24 cellular contexts compared by ENCODE assay signal in the genomic region with DNA sequence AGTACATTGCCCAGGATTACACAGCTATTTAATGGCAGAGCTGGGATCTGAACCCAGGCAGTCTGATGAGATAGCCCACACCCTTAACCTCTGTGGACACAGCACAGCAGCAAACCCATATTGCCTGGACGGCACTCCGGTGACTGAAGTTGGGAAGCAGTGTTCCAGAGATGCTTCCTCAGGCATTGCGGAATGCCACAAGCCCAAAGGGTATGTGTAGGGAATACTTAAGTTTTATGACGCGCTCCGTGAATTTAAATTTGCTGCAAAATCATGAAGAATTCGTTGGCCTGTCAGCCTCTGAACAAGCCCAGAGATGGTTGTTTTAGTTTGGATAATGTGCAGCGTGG.
"Had no signal": no experiment of that assay in that cellular context is flagged by ENCODE, and none has a peak within 500 bp of the region (broad histone marks: within the 10 kb centered on the region; RNA-seq: fewer than 3 reads in every experiment).

No MANE protein-coding gene starts in this region.

- H3K4me3 ChIP-seq: coronary artery, esophagus squamous epithelium, heart right ventricle, left lung, pancreas, right lobe of liver, thoracic aorta, tibial nerve, upper lobe of right lung, uterus had no signal

- H3K27ac ChIP-seq: coronary artery, esophagus squamous epithelium, heart right ventricle, left lung, pancreas, right lobe of liver, thoracic aorta, tibial nerve, upper lobe of right lung, uterus had no signal

- H3K4me3 Mint-ChIP-seq: naive thymus-derived CD4-positive, alpha-beta T cell; stimulated activated memory B cell treated with anti-CD40 and anti-IgM and Interleukin-4, amounts not matched to agents 10 μg/mL and 1 μg/mL and 100 μg/mL, for 72 hours had no signal

- H3K27ac Mint-ChIP-seq: naive thymus-derived CD4-positive, alpha-beta T cell; progenitor cell of endocrine pancreas; stimulated activated memory B cell treated with anti-CD40 and anti-IgM and Interleukin-4, amounts not matched to agents 10 μg/mL and 1 μg/mL and 100 μg/mL, for 72 hours had no signal

- H3K9me3 ChIP-seq: esophagus squamous epithelium, left lung, pancreas, right lobe of liver, thoracic aorta, tibial nerve, upper lobe of right lung, uterus had no signal

- H3K4me1 Mint-ChIP-seq: stimulated activated memory B cell treated with anti-CD40 and anti-IgM and Interleukin-4, amounts not matched to agents 10 μg/mL and 1 μg/mL and 100 μg/mL, for 72 hours had no signal

- H3K27me3 Mint-ChIP-seq: progenitor cell of endocrine pancreas had no signal

- H3K36me3 ChIP-seq: heart right ventricle, left lung, pancreas, thoracic aorta, upper lobe of right lung, uterus had no signal

- ATAC-seq: heart right ventricle; left cardiac atrium; left lung; naive thymus-derived CD4-positive, alpha-beta T cell; pancreas; stimulated activated memory B cell treated with anti-CD40 and anti-IgM and Interleukin-4, amounts not matched to agents 10 μg/mL and 1 μg/mL and 100 μg/mL, for 72 hours; stimulated activated naive CD8-positive, alpha-beta T cell treated with anti-CD3 and anti-CD28 coated beads, Interleukin-15, Interleukin-2, amounts not matched to agents 100 U/mL and 50 U/mL, for 24 hours; upper lobe of right lung had no signal

- H3K4me1 ChIP-seq: heart right ventricle, left lung, right lobe of liver, tibial nerve, upper lobe of right lung, uterus had no signal

- H3K27me3 ChIP-seq: esophagus squamous epithelium, left lung, pancreas, right lobe of liver, tibial nerve, upper lobe of right lung, uterus had no signal

- DNase-seq: dermis blood vessel endothelial cell; effector memory CD4-positive, alpha-beta T cell; esophagus squamous epithelium; foreskin melanocyte; heart right ventricle; hippocampal formation; left cardiac atrium; left lung; mesenchymal stem cell; midbrain; naive thymus-derived CD4-positive, alpha-beta T cell; occipital lobe; stimulated activated CD4-positive, alpha-beta T cell treated with anti-CD3 and anti-CD28 coated beads, Interleukin-4, amount 100 ng/mL, for 4 hours; stimulated activated naive CD8-positive, alpha-beta T cell treated with anti-CD3 and anti-CD28 coated beads, Interleukin-15, Interleukin-2, amounts not matched to agents 100 U/mL and 50 U/mL, for 24 hours; substantia nigra; upper lobe of right lung had no signal
